ENCODE assay signal across 1 cellular context in the genomic region with DNA sequence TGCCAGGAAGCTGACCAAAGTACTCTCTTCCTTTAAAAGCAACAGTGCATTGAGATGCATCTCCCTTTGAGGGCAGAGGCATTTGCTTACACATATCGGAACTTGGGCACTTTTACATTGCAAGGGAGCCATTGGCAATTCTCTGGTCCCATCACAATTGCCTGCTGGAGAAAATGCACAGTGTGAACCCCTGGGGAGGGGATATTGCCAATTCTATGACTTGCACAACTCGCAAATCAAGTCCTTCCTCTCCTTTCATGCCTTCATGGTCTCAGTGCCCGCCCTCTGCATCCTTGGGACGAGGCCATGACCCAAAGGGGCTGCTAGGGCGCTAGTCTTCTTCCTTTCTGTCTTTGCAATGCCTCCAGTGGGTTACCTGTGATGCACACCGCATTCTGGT.
TF ChIP-seq lines count a peak whose summit lies in the region.

No MANE protein-coding gene starts in this region.

TF ChIP-seq in GM23338, 12 proteins besides CTCF, POLR2A, EP300 and RAD21 (continued from another document):
- TF ChIP-seq, protein P1, sequence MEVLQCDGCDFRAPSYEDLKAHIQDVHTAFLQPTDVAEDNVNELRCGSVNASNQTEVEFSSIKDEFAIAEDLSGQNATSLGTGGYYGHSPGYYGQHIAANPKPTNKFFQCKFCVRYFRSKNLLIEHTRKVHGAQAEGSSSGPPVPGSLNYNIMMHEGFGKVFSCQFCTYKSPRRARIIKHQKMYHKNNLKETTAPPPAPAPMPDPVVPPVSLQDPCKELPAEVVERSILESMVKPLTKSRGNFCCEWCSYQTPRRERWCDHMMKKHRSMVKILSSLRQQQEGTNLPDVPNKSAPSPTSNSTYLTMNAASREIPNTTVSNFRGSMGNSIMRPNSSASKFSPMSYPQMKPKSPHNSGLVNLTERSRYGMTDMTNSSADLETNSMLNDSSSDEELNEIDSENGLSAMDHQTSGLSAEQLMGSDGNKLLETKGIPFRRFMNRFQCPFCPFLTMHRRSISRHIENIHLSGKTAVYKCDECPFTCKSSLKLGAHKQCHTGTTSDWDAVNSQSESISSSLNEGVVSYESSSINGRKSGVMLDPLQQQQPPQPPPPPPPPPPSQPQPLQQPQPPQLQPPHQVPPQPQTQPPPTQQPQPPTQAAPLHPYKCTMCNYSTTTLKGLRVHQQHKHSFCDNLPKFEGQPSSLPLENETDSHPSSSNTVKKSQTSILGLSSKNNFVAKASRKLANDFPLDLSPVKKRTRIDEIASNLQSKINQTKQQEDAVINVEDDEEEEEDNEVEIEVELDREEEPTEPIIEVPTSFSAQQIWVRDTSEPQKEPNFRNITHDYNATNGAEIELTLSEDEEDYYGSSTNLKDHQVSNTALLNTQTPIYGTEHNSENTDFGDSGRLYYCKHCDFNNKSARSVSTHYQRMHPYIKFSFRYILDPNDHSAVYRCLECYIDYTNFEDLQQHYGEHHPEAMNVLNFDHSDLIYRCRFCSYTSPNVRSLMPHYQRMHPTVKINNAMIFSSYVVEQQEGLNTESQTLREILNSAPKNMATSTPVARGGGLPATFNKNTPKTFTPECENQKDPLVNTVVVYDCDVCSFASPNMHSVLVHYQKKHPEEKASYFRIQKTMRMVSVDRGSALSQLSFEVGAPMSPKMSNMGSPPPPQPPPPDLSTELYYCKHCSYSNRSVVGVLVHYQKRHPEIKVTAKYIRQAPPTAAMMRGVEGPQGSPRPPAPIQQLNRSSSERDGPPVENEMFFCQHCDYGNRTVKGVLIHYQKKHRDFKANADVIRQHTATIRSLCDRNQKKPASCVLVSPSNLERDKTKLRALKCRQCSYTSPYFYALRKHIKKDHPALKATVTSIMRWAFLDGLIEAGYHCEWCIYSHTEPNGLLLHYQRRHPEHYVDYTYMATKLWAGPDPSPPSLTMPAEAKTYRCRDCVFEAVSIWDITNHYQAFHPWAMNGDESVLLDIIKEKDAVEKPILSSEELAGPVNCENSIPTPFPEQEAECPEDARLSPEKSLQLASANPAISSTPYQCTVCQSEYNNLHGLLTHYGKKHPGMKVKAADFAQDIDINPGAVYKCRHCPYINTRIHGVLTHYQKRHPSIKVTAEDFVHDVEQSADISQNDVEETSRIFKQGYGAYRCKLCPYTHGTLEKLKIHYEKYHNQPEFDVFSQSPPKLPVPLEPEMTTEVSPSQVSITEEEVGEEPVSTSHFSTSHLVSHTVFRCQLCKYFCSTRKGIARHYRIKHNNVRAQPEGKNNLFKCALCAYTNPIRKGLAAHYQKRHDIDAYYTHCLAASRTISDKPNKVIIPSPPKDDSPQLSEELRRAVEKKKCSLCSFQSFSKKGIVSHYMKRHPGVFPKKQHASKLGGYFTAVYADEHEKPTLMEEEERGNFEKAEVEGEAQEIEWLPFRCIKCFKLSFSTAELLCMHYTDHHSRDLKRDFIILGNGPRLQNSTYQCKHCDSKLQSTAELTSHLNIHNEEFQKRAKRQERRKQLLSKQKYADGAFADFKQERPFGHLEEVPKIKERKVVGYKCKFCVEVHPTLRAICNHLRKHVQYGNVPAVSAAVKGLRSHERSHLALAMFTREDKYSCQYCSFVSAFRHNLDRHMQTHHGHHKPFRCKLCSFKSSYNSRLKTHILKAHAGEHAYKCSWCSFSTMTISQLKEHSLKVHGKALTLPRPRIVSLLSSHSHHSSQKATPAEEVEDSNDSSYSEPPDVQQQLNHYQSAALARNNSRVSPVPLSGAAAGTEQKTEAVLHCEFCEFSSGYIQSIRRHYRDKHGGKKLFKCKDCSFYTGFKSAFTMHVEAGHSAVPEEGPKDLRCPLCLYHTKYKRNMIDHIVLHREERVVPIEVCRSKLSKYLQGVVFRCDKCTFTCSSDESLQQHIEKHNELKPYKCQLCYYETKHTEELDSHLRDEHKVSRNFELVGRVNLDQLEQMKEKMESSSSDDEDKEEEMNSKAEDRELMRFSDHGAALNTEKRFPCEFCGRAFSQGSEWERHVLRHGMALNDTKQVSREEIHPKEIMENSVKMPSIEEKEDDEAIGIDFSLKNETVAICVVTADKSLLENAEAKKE (CRISPR knock-in tag; IDR thresholded peaks at IDR 0.05): peak; percentile 79
- TF ChIP-seq EZH2phosphoT487 (IDR thresholded peaks at IDR 0.05; ENCODE audit: unreplicated experiment) (no peak), ETS1 (IDR thresholded peaks at IDR 0.05) (0 out of 2 replicates have a peak, but pooled peaks have one; percentile 18)
